Comparison of ENCODE assay signal across 22 cellular contexts in genomic region chr2:86417961-86418360, GRCh38. TPM values are rescaled to one million over a fixed set of nuclear protein-coding genes. Genes with fewer than 3 reads are reported as not detected.
DNase-seq lines count a peak whose midpoint lies in the region; ATAC-seq, FAIRE-seq and TF ChIP-seq lines count a peak whose summit lies in the region.
"Had no signal": no experiment of that assay in that cellular context is flagged by ENCODE, and none has a peak within 500 bp of the region (broad histone marks: within the 10 kb centered on the region; RNA-seq: fewer than 3 reads in every experiment).

No MANE protein-coding gene starts in this region.

- no peaks in the 10 kb centered on the region for H3K79me2 ChIP-seq in PC-3 (ENCODE audit: low read length)

- H3K9me3 ChIP-seq in PC-3 (ENCODE audit: low read length) = no peaks in the 10 kb centered on the region
- H3K9me3 ChIP-seq: testis had no signal

- no peak overlapping the region for H3K4me3 Mint-ChIP-seq in T-helper 2 cell treated with Interferon-gamma antibody and Interleukin-4, amounts not matched to agents 5 μg/mL and 100 μg/mL, for 36 hours
- H3K4me3 Mint-ChIP-seq: CD14-positive monocyte, nephron had no signal

- no peaks in the 10 kb centered on the region for H4K20me1 ChIP-seq in PC-3 (ENCODE audit: low read length)

- TF ChIP-seq CTCF in PC-3 (conservative IDR thresholded peaks at IDR 0.05; ENCODE audit: low read depth, low read length) = no peak

- CTCF ChIA-PET in PC-3 (lab: Charles Lee) (no interaction called here), HEK293T (lab: Yijun Ruan, JAX) (no interaction called here)

- H3K4me1 ChIP-seq in PC-3 (ENCODE audit: insufficient read depth, low read length) = no peaks in the 10 kb centered on the region
- H3K4me1 ChIP-seq: testis had no signal

- peak; percentile 20 for FAIRE-seq in H54 (lab: Jason Lieb, UNC)
- FAIRE-seq: K562, TTC549 had no signal

- no peak overlapping the region for H3K4me3 ChIP-seq in PC-3 (ENCODE audit: low read length)
- H3K4me3 ChIP-seq: K562, testis had no signal

- no peak overlapping the region for H3K4me2 ChIP-seq in PC-3 (ENCODE audit: low read length)

- no peak overlapping the region for H3K9ac ChIP-seq in PC-3 (ENCODE audit: low read length)

- no peaks in the 10 kb centered on the region for H3K9me2 ChIP-seq in PC-3 (replicated peaks; ENCODE audit: low read length)

- POLR2A ChIA-PET in PC-3 (lab: Charles Lee; ENCODE audit: unreplicated experiment) (interaction anchor here (0.6 kb wide), 1 partner anchor 17 kb away, joined by 26 read pairs; no protein-coding TSS in a partner anchor), HEK293T (lab: Yijun Ruan, JAX) (no interaction called here)

- no peaks in the 10 kb centered on the region for H3K4me1 Mint-ChIP-seq in T-helper 2 cell treated with Interferon-gamma antibody and Interleukin-4, amounts not matched to agents 5 μg/mL and 100 μg/mL, for 36 hours (ENCODE audit: low read depth)

- ATAC-seq in PC-3 = peak; percentile 58; the same call in 1 of the 2 replicates
- ATAC-seq: K562 had no signal

- H3K27ac ChIP-seq in PC-3 (ENCODE audit: low read length) (no peak overlapping the region), epithelial cell of prostate (peak overlapping the region; percentile 44)
- H3K27ac ChIP-seq: testis had no signal

- H2AFZ ChIP-seq in PC-3 (ENCODE audit: low read length) = 0 out of 2 replicates have a peak overlapping the region, but pooled peaks have one; percentile 22

- H3F3A ChIP-seq in PC-3 (ENCODE audit: low read length, unreplicated experiment) = no peaks in the 10 kb centered on the region

- peaks cover 20% of the 10 kb centered on the region for H3K27me3 ChIP-seq in PC-3 (ENCODE audit: low read length)
- H3K27me3 ChIP-seq: testis had no signal

- TF ChIP-seq POLR2A in H54 (IDR thresholded peaks at IDR 0.05; ENCODE audit: low read depth, low read length) = no peak

- intact Hi-C loops in PC-3 (cut with micrococcal nuclease) = no loop called here

- H3K9me3 Mint-ChIP-seq in T-helper 2 cell treated with Interferon-gamma antibody and Interleukin-4, amounts not matched to agents 5 μg/mL and 100 μg/mL, for 36 hours = peaks cover 5% of the 10 kb centered on the region

- no peaks in the 10 kb centered on the region for H3K36me3 ChIP-seq in PC-3 (ENCODE audit: low read depth, low read length)

- peaks cover 31% of the 10 kb centered on the region for H3K27me3 Mint-ChIP-seq in T-helper 2 cell treated with Interferon-gamma antibody and Interleukin-4, amounts not matched to agents 5 μg/mL and 100 μg/mL, for 36 hours (ENCODE audit: low read depth)

- no peaks in the 10 kb centered on the region for H3K36me3 Mint-ChIP-seq in T-helper 2 cell treated with Interferon-gamma antibody and Interleukin-4, amounts not matched to agents 5 μg/mL and 100 μg/mL, for 36 hours (ENCODE audit: low read depth)
- H3K36me3 Mint-ChIP-seq: CD14-positive monocyte had no signal

- no peak overlapping the region for H3K27ac Mint-ChIP-seq in T-helper 2 cell treated with Interferon-gamma antibody and Interleukin-4, amounts not matched to agents 5 μg/mL and 100 μg/mL, for 36 hours
- H3K27ac Mint-ChIP-seq: CD14-positive monocyte, nephron, progenitor cell of endocrine pancreas had no signal

- no peak for DNase-seq in H54 (ENCODE audit: insufficient read length, low spot score)
- peak; percentile 63 for DNase-seq in PC-3
- DNase-seq in epithelial cell of prostate (ENCODE audit: low read depth, low spot score) = peak; percentile 54
- peak; percentile 86 for DNase-seq in renal cortical epithelial cell (ENCODE audit: low read depth)
- DNase-seq in NCI-H1930 (lab: John Stamatoyannopoulos, UW) = no peak
- DNase-seq in GOT3 (lab: John Stamatoyannopoulos, UW) = no peak
- DNase-seq in T-helper 2 cell treated with Interferon-gamma antibody and Interleukin-4, amounts not matched to agents 5 μg/mL and 100 μg/mL, for 36 hours (ENCODE audit: low spot score) = no peak
- no peak for DNase-seq in HEK293T (ENCODE audit: extremely low spot score)
- DNase-seq: activated CD4-positive, alpha-beta T cell treated with anti-CD3 and anti-CD28 coated beads for 48 hours; activated effector memory CD4-positive, alpha-beta T cell treated with anti-CD3 and anti-CD28 coated beads, Interleukin-2, amount 50 U/mL, for 16 hours; amniotic stem cell; DMS153; hippocampal formation; NCI-H1092 treated with DMSO at 0.1 percent for 48 hours; NCI-H69; OCI-M1; testis had no signal

- no TSS peak for BruUV-seq in PC-3 (replicated peaks; lab: Mats Ljungman, UMichigan)

TF ChIP-seq in HEK293T, 16 proteins besides CTCF, POLR2A, EP300 and RAD21:
- TF ChIP-seq BHLHE40 (IDR thresholded peaks at IDR 0.05; ENCODE audit: borderline replicate concordance) (no peak), ZNF384 (IDR thresholded peaks at IDR 0.05) (no peak), ELF4 (IDR thresholded peaks at IDR 0.05) (no peak), SP1 (IDR thresholded peaks at IDR 0.05) (no peak)

RNA-seq across cellular contexts. Expression of gene KDM3A, which starts 23.2 kb away (rescaled TPM):
- total RNA-seq in PC-3 (2014; rRNA removed) = 32.2 and 59.6 TPM in 2 replicates
- total RNA-seq in renal cortical epithelial cell = 21.4 and 59.9 TPM in 2 replicates

Comparison
In these comparisons a context has a peak if more than half of its experiments do, and no peak if none do; other contexts are left out.
1. DNase-seq: peak in PC-3 (single experiment), epithelial cell of prostate (single experiment) and renal cortical epithelial cell (single experiment); none in H54 (single experiment), NCI-H1930 (0 of 2), GOT3 (single experiment), T-helper 2 cell treated with Interferon-gamma antibody and Interleukin-4, amounts not matched to agents 5 μg/mL and 100 μg/mL, for 36 hours (single experiment) and HEK293T (single experiment).